27 cellular contexts compared by ENCODE assay signal in genomic region chr5:108238461-108238860, GRCh38.
"Had no signal": no experiment of that assay in that cellular context is flagged by ENCODE, and none has a peak within 500 bp of the region (broad histone marks: within the 10 kb centered on the region; RNA-seq: fewer than 3 reads in every experiment).

No MANE protein-coding gene starts in this region.

- H3K9me3 Mint-ChIP-seq: stimulated activated effector memory CD8-positive, alpha-beta T cell treated with anti-CD3 and anti-CD28 coated beads, Interleukin-12 subunit alpha, Interleukin-12 subunit beta, amount 100 ng/mL, for 72 hours had no signal

- H3K36me3 Mint-ChIP-seq: stimulated activated effector memory CD8-positive, alpha-beta T cell treated with anti-CD3 and anti-CD28 coated beads, Interleukin-12 subunit alpha, Interleukin-12 subunit beta, amount 100 ng/mL, for 72 hours had no signal

- H3K27me3 Mint-ChIP-seq: progenitor cell of endocrine pancreas; stimulated activated naive B cell treated with anti-CD40 and anti-IgM and Interleukin-4, amounts not matched to agents 10 μg/mL and 1 μg/mL and 100 μg/mL, for 72 hours; stimulated activated naive CD8-positive, alpha-beta T cell treated with anti-CD3 and anti-CD28 coated beads, Interleukin-15, Interleukin-2, amounts not matched to agents 100 ng/mL and 50 ng/mL, for 24 hours had no signal

- H3K9ac ChIP-seq: neural progenitor cell, parathyroid adenoma had no signal

- H3K4me2 ChIP-seq: neural progenitor cell had no signal

- ATAC-seq: natural killer cell; psoas muscle; right cardiac atrium; sciatic nerve; stimulated activated effector memory CD8-positive, alpha-beta T cell treated with anti-CD3 and anti-CD28 coated beads, Interleukin-12 subunit alpha, Interleukin-12 subunit beta, amount 100 ng/mL, for 72 hours; stimulated activated naive B cell treated with anti-CD40 and anti-IgM and Interleukin-4, amounts not matched to agents 10 μg/mL and 1 μg/mL and 100 μg/mL, for 72 hours had no signal

- H3K4me1 ChIP-seq: parathyroid adenoma, psoas muscle, thyroid gland, tibial nerve, upper lobe of left lung, vagina had no signal

- DNase-seq: natural killer cell; occipital lobe; ovary; posterior cingulate gyrus; psoas muscle; right cardiac atrium; small intestine; stimulated activated CD4-positive, alpha-beta T cell treated with anti-CD3 and anti-CD28 coated beads, Interleukin-15, amount 100 ng/mL, for 24 hours; stimulated activated CD4-positive, alpha-beta T cell treated with anti-CD3 and anti-CD28 coated beads, Interleukin-2, amount 100 ng/mL, for 24 hours; stimulated activated CD4-positive, alpha-beta T cell treated with anti-CD3 and anti-CD28 coated beads, Interleukin-2, amount 100 ng/mL, for 48 hours; stimulated activated CD4-positive, alpha-beta T cell treated with anti-CD3 and anti-CD28 coated beads, Interleukin-4, amount 100 ng/mL, for 24 hours; stimulated activated naive B cell treated with anti-CD40 and anti-IgM and Interleukin-4, amounts not matched to agents 10 μg/mL and 1 μg/mL and 100 μg/mL, for 72 hours; stimulated activated naive CD4-positive, alpha-beta T cell treated with Interleukin-2 at 50 U/mL for 16 hours; stomach; thyroid gland; trophoblast cell; upper lobe of left lung had no signal

- H2AFZ ChIP-seq: neural progenitor cell, parathyroid adenoma had no signal

- H3K36me3 ChIP-seq: neural progenitor cell, ovary, stomach, thoracic aorta, thyroid gland, upper lobe of left lung, vagina had no signal

- H3K27me3 ChIP-seq: neural progenitor cell, ovary, stomach, thyroid gland, tibial nerve, upper lobe of left lung, vagina had no signal

- H3K4me3 ChIP-seq: neural progenitor cell, ovary, psoas muscle, stomach, thoracic aorta, thyroid gland, tibial nerve, upper lobe of left lung, vagina had no signal

- H3K27ac Mint-ChIP-seq: natural killer cell; nephron; neural progenitor cell; progenitor cell of endocrine pancreas; stimulated activated effector memory CD8-positive, alpha-beta T cell treated with anti-CD3 and anti-CD28 coated beads, Interleukin-12 subunit alpha, Interleukin-12 subunit beta, amount 100 ng/mL, for 72 hours; stimulated activated naive B cell treated with anti-CD40 and anti-IgM and Interleukin-4, amounts not matched to agents 10 μg/mL and 1 μg/mL and 100 μg/mL, for 72 hours; stimulated activated naive CD8-positive, alpha-beta T cell treated with anti-CD3 and anti-CD28 coated beads, Interleukin-15, Interleukin-2, amounts not matched to agents 100 ng/mL and 50 ng/mL, for 24 hours had no signal

- H3K27ac ChIP-seq: neural progenitor cell, ovary, parathyroid adenoma, psoas muscle, stomach, thoracic aorta, thyroid gland, tibial nerve, upper lobe of left lung, vagina had no signal

- H3K9me3 ChIP-seq: ovary, psoas muscle, stomach, thoracic aorta, thyroid gland, tibial nerve, upper lobe of left lung had no signal

- H3K4me1 Mint-ChIP-seq: nephron had no signal

- H3K4me3 Mint-ChIP-seq: natural killer cell; nephron; neural progenitor cell; stimulated activated effector memory CD8-positive, alpha-beta T cell treated with anti-CD3 and anti-CD28 coated beads, Interleukin-12 subunit alpha, Interleukin-12 subunit beta, amount 100 ng/mL, for 72 hours; stimulated activated naive B cell treated with anti-CD40 and anti-IgM and Interleukin-4, amounts not matched to agents 10 μg/mL and 1 μg/mL and 100 μg/mL, for 72 hours; stimulated activated naive CD8-positive, alpha-beta T cell treated with anti-CD3 and anti-CD28 coated beads, Interleukin-15, Interleukin-2, amounts not matched to agents 100 ng/mL and 50 ng/mL, for 24 hours had no signal
